In the genomic region with DNA sequence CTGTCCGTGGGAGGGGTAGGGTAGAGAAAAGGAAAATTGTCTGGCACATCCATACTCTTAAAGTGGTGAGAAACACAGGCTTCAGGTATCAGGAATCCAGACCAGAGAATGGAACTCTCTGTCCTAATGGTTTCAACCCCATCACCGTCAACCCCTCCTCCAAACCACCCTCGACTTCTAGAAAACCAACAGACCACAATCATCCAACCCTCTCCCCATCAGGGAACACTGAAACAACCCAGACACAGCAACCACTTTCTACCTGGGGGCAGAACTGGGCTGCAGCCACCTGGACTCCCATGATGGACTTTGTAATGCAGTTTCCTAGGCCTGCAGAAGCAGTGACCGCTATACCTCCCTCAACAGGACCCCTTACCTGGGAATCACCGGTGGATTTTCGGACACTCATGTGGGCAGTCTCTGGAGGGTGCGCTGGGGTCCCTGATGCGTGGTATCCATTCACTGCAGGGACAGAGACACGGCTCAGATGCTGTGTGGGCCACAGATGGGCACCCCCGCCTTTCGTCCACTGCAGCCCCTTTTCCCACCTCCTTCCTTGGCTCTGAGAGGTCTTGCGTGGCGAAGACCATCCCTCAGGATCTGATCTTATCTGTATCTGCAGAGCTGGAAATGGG, we compare ENCODE assay signal across 19 cellular contexts.
DNase-seq lines count a peak whose midpoint lies in the region; ATAC-seq and TF ChIP-seq lines count a peak whose summit lies in the region.
"Had no signal": no experiment of that assay in that cellular context is flagged by ENCODE, and none has a peak within 500 bp of the region (broad histone marks: within the 10 kb centered on the region; RNA-seq: fewer than 3 reads in every experiment).

No MANE protein-coding gene starts in this region.

- H3K9me3 ChIP-seq in GM23248 (ENCODE audit: low read depth) (no peaks in the 10 kb centered on the region), aorta (ENCODE audit: control insufficient read depth, low read length) (no peaks in the 10 kb centered on the region), SK-N-SH (no peaks in the 10 kb centered on the region)

- no peak for DNase-seq in GM23248
- peak; percentile 17 for DNase-seq in choroid plexus epithelial cell (ENCODE audit: low read depth)
- DNase-seq in neural crest cell (ENCODE audit: low read depth, low spot score): no peak
- DNase-seq in aorta: peak; percentile 6 to 20
- no peak for DNase-seq in SK-N-SH
- DNase-seq in SKM-1 (lab: John Stamatoyannopoulos, UW; ENCODE audit: unreplicated experiment): no peak
- no peak for DNase-seq in cerebellar cortex (ENCODE audit: low spot score)
- DNase-seq: C1 segment of cervical spinal cord; Calu3; CD8-positive, alpha-beta memory T cell; GDM1; NCI-H1417 treated with DMSO at 0.1 percent for 48 hours; NCI-H187; NCI-H2107; NCI-H446 treated with DMSO at 0.1 percent for 48 hours; NCI-H526 treated with DMSO at 0.1 percent for 48 hours; Right ventricle myocardium superior had no signal

- no peak overlapping the region for H3K27ac Mint-ChIP-seq in neural crest cell (ENCODE audit: unreplicated experiment)

- H3K9me3 Mint-ChIP-seq in neural crest cell: no peaks in the 10 kb centered on the region
- H3K9me3 Mint-ChIP-seq: CD8-positive, alpha-beta memory T cell had no signal

- H3K27ac ChIP-seq in GM23248 (no peak overlapping the region), aorta (ENCODE audit: low read depth in 1 of 2, low read length in 2 of 2) (no peak overlapping the region), SK-N-SH (ENCODE audit: low read depth in 2 of 2, low read length in 1 of 2) (no peak overlapping the region)
- H3K27ac ChIP-seq: KMS-11 had no signal

- H3K4me1 ChIP-seq in GM23248 (ENCODE audit: insufficient read depth) (peaks cover 28% of the 10 kb centered on the region), aorta (ENCODE audit: control insufficient read depth in 1 of 2, insufficient read depth in 2 of 2, low read length in 2 of 2) (no peaks in the 10 kb centered on the region), SK-N-SH (ENCODE audit: control insufficient read depth in 1 of 2, insufficient read depth in 2 of 2, low read depth in 1 of 2, low read length in 1 of 2) (peaks cover 0 to 3% of the 10 kb centered on the region in 2 experiments; a peak in 1 of 4 replicates)

- H3K4me3 Mint-ChIP-seq in neural crest cell: peak overlapping the region; percentile 5

- no peak for ATAC-seq in aorta (ENCODE audit: low FRiP score)
- ATAC-seq: HCT116 had no signal

- H3K27me3 ChIP-seq in GM23248 (replicated peaks; ENCODE audit: insufficient read depth) (no peaks in the 10 kb centered on the region), aorta (ENCODE audit: control insufficient read depth in 1 of 2, insufficient read depth in 2 of 2, low read length in 1 of 2) (no peaks in the 10 kb centered on the region), SK-N-SH (ENCODE audit: insufficient read depth) (no peaks in the 10 kb centered on the region; the same call in 1 of the 2 replicates)

- H3K36me3 Mint-ChIP-seq in neural crest cell (ENCODE audit: low read depth): no peaks in the 10 kb centered on the region

- no peaks in the 10 kb centered on the region for H3K9me2 ChIP-seq in GM23248 (ENCODE audit: insufficient read depth)
- no peaks in the 10 kb centered on the region for H3K9me2 ChIP-seq in SK-N-SH

- POLR2A ChIA-PET in SK-N-SH (lab: Yijun Ruan, JAX): interaction anchor here (0.5 kb wide), 1 partner anchor 30 kb away, joined by 5 read pairs; no protein-coding TSS in a partner anchor

- H3K79me2 ChIP-seq in GM23248 (ENCODE audit: insufficient read depth): no peaks in the 10 kb centered on the region
- H3K79me2 ChIP-seq in SK-N-SH (ENCODE audit: insufficient read depth): no peaks in the 10 kb centered on the region

- TF ChIP-seq CTCF in choroid plexus epithelial cell (conservative IDR thresholded peaks at IDR 0.05; ENCODE audit: low read depth, low read length) (no peak), neural crest cell (conservative IDR thresholded peaks at IDR 0.05) (no peak), SK-N-SH (IDR thresholded peaks at IDR 0.05) (no peak)

- H2AFZ ChIP-seq in GM23248: no peak overlapping the region
- H2AFZ ChIP-seq in SK-N-SH (ENCODE audit: low read depth): no peak overlapping the region

- WGBS in GM23248 (ENCODE audit: low coverage in 1 of 2, low lambda C conversion rate in 2 of 2, missing lambda C conversion rate in 2 of 2), 2 experiments: 85% methylated on average over 13 of the region's 13 CpGs
- 85 to 88% methylated on average over 13 of the region's 13 CpGs for WGBS in aorta, 2 donors
- 22% methylated on average over 6 of the region's 13 CpGs for WGBS in SK-N-SH (ENCODE audit: low lambda C conversion rate)

- no peaks in the 10 kb centered on the region for H3K27me3 Mint-ChIP-seq in neural crest cell (ENCODE audit: low read depth)

- no peak for TF ChIP-seq EP300 in SK-N-SH (IDR thresholded peaks at IDR 0.05; ENCODE audit: borderline replicate concordance in 1 of 2, low read depth in 1 of 2, low read length in 1 of 2)

- peaks cover 15% of the 10 kb centered on the region for H3K4me1 Mint-ChIP-seq in neural crest cell

- H3K36me3 ChIP-seq in GM23248 (ENCODE audit: low read depth) (no peaks in the 10 kb centered on the region), aorta (ENCODE audit: control insufficient read depth in 1 of 2, insufficient read depth in 2 of 2, low read length in 1 of 2) (no peaks in the 10 kb centered on the region), SK-N-SH (replicated peaks in 1 of 2; ENCODE audit: control insufficient read depth in 1 of 2, insufficient read depth in 2 of 2, low read length in 1 of 2) (no peaks in the 10 kb centered on the region)

- H4K20me1 ChIP-seq in GM23248 (ENCODE audit: insufficient read depth) (no peaks in the 10 kb centered on the region), SK-N-SH (ENCODE audit: insufficient read depth) (no peaks in the 10 kb centered on the region)

- in situ Hi-C loops in GM23248 (cut with MboI): loop anchor here (10.0 kb wide), 2 partner anchors 255 to 355 kb away; no protein-coding TSS in a partner anchor

- H3K4me3 ChIP-seq in GM23248: no peak overlapping the region
- no peak overlapping the region for H3K4me3 ChIP-seq in choroid plexus epithelial cell (ENCODE audit: low read depth, low read length)
- no peak overlapping the region for H3K4me3 ChIP-seq in aorta (ENCODE audit: low read length in 2 of 2)
- H3K4me3 ChIP-seq in SK-N-SH (ENCODE audit: low read depth in 2 of 2, low read length in 1 of 2): no peak overlapping the region

- no peaks in the 10 kb centered on the region for H3F3A ChIP-seq in GM23248 (ENCODE audit: insufficient read depth)
- no peaks in the 10 kb centered on the region for H3F3A ChIP-seq in SK-N-SH (replicated peaks; ENCODE audit: insufficient read depth)

- H3K9ac ChIP-seq in GM23248: no peak overlapping the region
- no peak overlapping the region for H3K9ac ChIP-seq in SK-N-SH
- H3K9ac ChIP-seq: KMS-11 had no signal

- peak overlapping the region; percentile 11 for H3K4me2 ChIP-seq in GM23248 (ENCODE audit: unreplicated experiment)
- no peak overlapping the region for H3K4me2 ChIP-seq in SK-N-SH
- H3K4me2 ChIP-seq: KMS-11 had no signal

- intact Hi-C loops in aorta (cut with DNase I): no loop called here

- CTCF ChIA-PET in SK-N-SH (lab: Yijun Ruan, JAX): no interaction called here

- no peak for TF ChIP-seq RAD21 in SK-N-SH (IDR thresholded peaks at IDR 0.05; ENCODE audit: low read length)

TF ChIP-seq in SK-N-SH, 30 proteins besides CTCF, POLR2A, EP300 and RAD21:
- TF ChIP-seq GATA2 (CRISPR knock-in tag; IDR thresholded peaks at IDR 0.05): no peak
- no peak for TF ChIP-seq RXRA (IDR thresholded peaks at IDR 0.05; ENCODE audit: borderline replicate concordance, low read depth)
- TF ChIP-seq MEF2A (IDR thresholded peaks at IDR 0.05; ENCODE audit: borderline replicate concordance, low read depth): no peak
- no peak for TF ChIP-seq TEAD4 (IDR thresholded peaks at IDR 0.05; ENCODE audit: borderline replicate concordance, insufficient read depth)
- TF ChIP-seq FOSL2 (IDR thresholded peaks at IDR 0.05; ENCODE audit: borderline replicate concordance, low read depth): no peak
- TF ChIP-seq, protein P1, sequence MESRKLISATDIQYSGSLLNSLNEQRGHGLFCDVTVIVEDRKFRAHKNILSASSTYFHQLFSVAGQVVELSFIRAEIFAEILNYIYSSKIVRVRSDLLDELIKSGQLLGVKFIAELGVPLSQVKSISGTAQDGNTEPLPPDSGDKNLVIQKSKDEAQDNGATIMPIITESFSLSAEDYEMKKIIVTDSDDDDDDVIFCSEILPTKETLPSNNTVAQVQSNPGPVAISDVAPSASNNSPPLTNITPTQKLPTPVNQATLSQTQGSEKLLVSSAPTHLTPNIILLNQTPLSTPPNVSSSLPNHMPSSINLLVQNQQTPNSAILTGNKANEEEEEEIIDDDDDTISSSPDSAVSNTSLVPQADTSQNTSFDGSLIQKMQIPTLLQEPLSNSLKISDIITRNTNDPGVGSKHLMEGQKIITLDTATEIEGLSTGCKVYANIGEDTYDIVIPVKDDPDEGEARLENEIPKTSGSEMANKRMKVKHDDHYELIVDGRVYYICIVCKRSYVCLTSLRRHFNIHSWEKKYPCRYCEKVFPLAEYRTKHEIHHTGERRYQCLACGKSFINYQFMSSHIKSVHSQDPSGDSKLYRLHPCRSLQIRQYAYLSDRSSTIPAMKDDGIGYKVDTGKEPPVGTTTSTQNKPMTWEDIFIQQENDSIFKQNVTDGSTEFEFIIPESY (IDR thresholded peaks at IDR 0.05; ENCODE audit: borderline replicate concordance, low read depth): no peak
- TF ChIP-seq, protein P2, sequence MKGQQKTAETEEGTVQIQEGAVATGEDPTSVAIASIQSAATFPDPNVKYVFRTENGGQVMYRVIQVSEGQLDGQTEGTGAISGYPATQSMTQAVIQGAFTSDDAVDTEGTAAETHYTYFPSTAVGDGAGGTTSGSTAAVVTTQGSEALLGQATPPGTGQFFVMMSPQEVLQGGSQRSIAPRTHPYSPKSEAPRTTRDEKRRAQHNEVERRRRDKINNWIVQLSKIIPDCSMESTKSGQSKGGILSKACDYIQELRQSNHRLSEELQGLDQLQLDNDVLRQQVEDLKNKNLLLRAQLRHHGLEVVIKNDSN (IDR thresholded peaks at IDR 0.05; ENCODE audit: borderline replicate concordance, low read depth): no peak
- no peak for TF ChIP-seq FOXJ3 (CRISPR knock-in tag; IDR thresholded peaks at IDR 0.05)

Comparison
In these comparisons a context has a peak if more than half of its experiments do, and no peak if none do; other contexts are left out.
1. DNase-seq: peak in choroid plexus epithelial cell (single experiment) and aorta (2 of 2); none in GM23248 (single experiment), neural crest cell (single experiment), SK-N-SH (single experiment), SKM-1 (single experiment) and cerebellar cortex (single experiment).